In genomic region chr6:52512199-52512598, GRCh38 we compare ENCODE assay signal across 9 cellular contexts.
A peak's percentile ranks its signal among the peaks of the same experiment; 100 is the strongest.
DNase-seq lines count a peak whose midpoint lies in the region; ATAC-seq and TF ChIP-seq lines count a peak whose summit lies in the region.
"Had no signal": no experiment of that assay in that cellular context is flagged by ENCODE, and none has a peak within 500 bp of the region (broad histone marks: within the 10 kb centered on the region; RNA-seq: fewer than 3 reads in every experiment).

No MANE protein-coding gene starts in this region.

- H3F3A ChIP-seq in GM23338 (replicated peaks; ENCODE audit: low read depth): no peaks in the 10 kb centered on the region

- peaks cover 3% of the 10 kb centered on the region; the same call in 1 of the 2 replicates for H3K36me3 ChIP-seq in GM23338 (ENCODE audit: insufficient read depth)
- no peaks in the 10 kb centered on the region for H3K36me3 ChIP-seq in body of pancreas (replicated peaks in 1 of 2; ENCODE audit: insufficient read depth in 1 of 2, low read depth in 2 of 2)
- H3K36me3 ChIP-seq in skeletal muscle tissue (ENCODE audit: control insufficient read depth in 3 of 3, insufficient read depth in 3 of 3, low read length in 3 of 3): peaks cover 2 to 21% (median 9%) of the 10 kb centered on the region in 3 donors

- H3K4me1 ChIP-seq in GM23338 (ENCODE audit: insufficient read depth) (peaks cover 8% of the 10 kb centered on the region), body of pancreas (no peaks in the 10 kb centered on the region), skeletal muscle tissue (ENCODE audit: control insufficient read depth in 3 of 3, insufficient read depth in 3 of 3, low read length in 3 of 3) (peaks cover 25 to 51% (median 48%) of the 10 kb centered on the region in 3 donors)

- no peaks in the 10 kb centered on the region for H3K9me3 Mint-ChIP-seq in GM23338
- H3K9me3 Mint-ChIP-seq: activated naive CD4-positive, alpha-beta T cell treated with anti-CD3 and anti-CD28 coated beads, Interleukin-2, amount 10 ng/mL, durations not matched to agents 7 days and 5 days had no signal

- H3K9me3 ChIP-seq in body of pancreas (no peaks in the 10 kb centered on the region), skeletal muscle tissue (ENCODE audit: control insufficient read depth in 3 of 3, low read length in 3 of 3) (no peaks in the 10 kb centered on the region)

- no peak overlapping the region for H2AFZ ChIP-seq in GM23338

- DNase-seq in GM23338 (ENCODE audit: low spot score) (no peak), body of pancreas (peak in 1 of 4 donors; percentile 36), iris pigment epithelial cell (ENCODE audit: low read depth) (peak; percentile 94), GM10248 (ENCODE audit: extremely low spot score) (no peak)
- DNase-seq in activated T-cell treated with anti-CD3 and anti-CD28 coated beads, Interleukin-2, amount 50 U/mL, for 48 hours: no peak
- DNase-seq: activated naive CD4-positive, alpha-beta T cell treated with anti-CD3 and anti-CD28 coated beads, Interleukin-2, amount 10 ng/mL, durations not matched to agents 7 days and 5 days had no signal

- peaks cover 9% of the 10 kb centered on the region for H3K27me3 Mint-ChIP-seq in GM23338 (ENCODE audit: insufficient read depth, low read depth, poor library complexity)
- H3K27me3 Mint-ChIP-seq: activated naive CD4-positive, alpha-beta T cell treated with anti-CD3 and anti-CD28 coated beads, Interleukin-2, amount 10 ng/mL, durations not matched to agents 7 days and 5 days had no signal

- peaks cover 41% of the 10 kb centered on the region for H3K36me3 Mint-ChIP-seq in GM23338 (ENCODE audit: low read depth)
- H3K36me3 Mint-ChIP-seq: activated naive CD4-positive, alpha-beta T cell treated with anti-CD3 and anti-CD28 coated beads, Interleukin-2, amount 10 ng/mL, durations not matched to agents 7 days and 5 days had no signal

- H3K27ac ChIP-seq in GM23338 (ENCODE audit: low read depth) (no peak overlapping the region), body of pancreas (peak overlapping the region in 2 of 4 donors; percentile 27 to 40), skeletal muscle tissue (ENCODE audit: low read depth, low read length) (peak overlapping the region; percentile 76)

- no peaks in the 10 kb centered on the region for H3K27me3 ChIP-seq in GM23338 (ENCODE audit: insufficient read depth)
- H3K27me3 ChIP-seq in body of pancreas: no peaks in the 10 kb centered on the region
- H3K27me3 ChIP-seq in skeletal muscle tissue (ENCODE audit: control insufficient read depth in 3 of 3, insufficient read depth in 3 of 3, low read length in 3 of 3): no peaks in the 10 kb centered on the region

- CTCF ChIA-PET in GM10248 (lab: Yijun Ruan, JAX): interaction anchor here (0.9 kb wide), 1 partner anchor 11 kb away, joined by 3 read pairs; no protein-coding TSS in a partner anchor

- H3K79me2 ChIP-seq in GM23338 (replicated peaks; ENCODE audit: insufficient read depth): no peaks in the 10 kb centered on the region

- peak overlapping the region in 2 of 3 donors; percentile 55 to 59 for H3K9ac ChIP-seq in skeletal muscle tissue (ENCODE audit: low read depth in 1 of 3, low read length in 3 of 3)

- no peak overlapping the region for H3K4me3 Mint-ChIP-seq in GM23338
- H3K4me3 Mint-ChIP-seq: activated naive CD4-positive, alpha-beta T cell treated with anti-CD3 and anti-CD28 coated beads, Interleukin-2, amount 10 ng/mL, durations not matched to agents 7 days and 5 days had no signal

- no peak overlapping the region for H3K4me3 ChIP-seq in GM23338
- no peak overlapping the region for H3K4me3 ChIP-seq in body of pancreas
- peak overlapping the region in 1 of 3 donors; percentile 17 for H3K4me3 ChIP-seq in skeletal muscle tissue (ENCODE audit: low read length in 3 of 3)

- WGBS in body of pancreas, 2 donors: 83 to 90% methylated on average over 4 of the region's 4 CpGs

- POLR2A ChIA-PET in GM10248 (lab: Yijun Ruan, JAX): no interaction called here

- H3K4me1 Mint-ChIP-seq in GM23338: peaks cover 39% of the 10 kb centered on the region
- H3K4me1 Mint-ChIP-seq: activated naive CD4-positive, alpha-beta T cell treated with anti-CD3 and anti-CD28 coated beads, Interleukin-2, amount 10 ng/mL, durations not matched to agents 7 days and 5 days had no signal

- intact Hi-C loops in body of pancreas (cut with DNase I): no loop called here

- H3K4me2 ChIP-seq in GM23338: no peak overlapping the region

- TF ChIP-seq POLR2A in body of pancreas (IDR thresholded peaks at IDR 0.05): no peak

- TF ChIP-seq CTCF in GM23338 (conservative IDR thresholded peaks at IDR 0.05; ENCODE audit: low read depth in 2 of 2) (no peak), body of pancreas (IDR thresholded peaks at IDR 0.05) (no peak), GM10248 (IDR thresholded peaks at IDR 0.05; ENCODE audit: control extremely low read depth, extremely low read depth, low read depth, missing control alignments) (no peak)

- ATAC-seq in GM23338 (no peak), body of pancreas (peak; percentile 68), GM21447 (IDR thresholded peaks at IDR 0.05; ENCODE audit: unreplicated experiment) (no peak), GM18867 (IDR thresholded peaks at IDR 0.05; ENCODE audit: unreplicated experiment) (no peak)

- no peaks in the 10 kb centered on the region for H3K9me2 ChIP-seq in GM23338 (ENCODE audit: insufficient read depth)

- H4K20me1 ChIP-seq in GM23338 (replicated peaks; ENCODE audit: insufficient read depth): 0 out of 2 replicates have a peak, but pooled peaks cover 2% of the 10 kb centered on the region

- peak overlapping the region; percentile 71 for H3K27ac Mint-ChIP-seq in GM23338
- H3K27ac Mint-ChIP-seq: activated naive CD4-positive, alpha-beta T cell treated with anti-CD3 and anti-CD28 coated beads, Interleukin-2, amount 10 ng/mL, durations not matched to agents 7 days and 5 days had no signal

TF ChIP-seq in GM23338, 12 proteins besides CTCF, POLR2A, EP300 and RAD21 (continues in another document):
- TF ChIP-seq ETS1 (IDR thresholded peaks at IDR 0.05) (no peak), REST (IDR thresholded peaks at IDR 0.05; ENCODE audit: unreplicated experiment) (no peak), JUNB (IDR thresholded peaks at IDR 0.05; ENCODE audit: unreplicated experiment) (no peak), POLR2AphosphoS5 (IDR thresholded peaks at IDR 0.05; ENCODE audit: low read depth) (no peak), ZNF114 (CRISPR knock-in tag; IDR thresholded peaks at IDR 0.05) (no peak), EZH2 (IDR thresholded peaks at IDR 0.05; ENCODE audit: low read depth, unreplicated experiment) (no peak), STAT1 (IDR thresholded peaks at IDR 0.05; ENCODE audit: unreplicated experiment) (no peak), EZH2phosphoT487 (IDR thresholded peaks at IDR 0.05; ENCODE audit: unreplicated experiment) (no peak)
